20 cellular contexts compared by ENCODE assay signal in the genomic region with DNA sequence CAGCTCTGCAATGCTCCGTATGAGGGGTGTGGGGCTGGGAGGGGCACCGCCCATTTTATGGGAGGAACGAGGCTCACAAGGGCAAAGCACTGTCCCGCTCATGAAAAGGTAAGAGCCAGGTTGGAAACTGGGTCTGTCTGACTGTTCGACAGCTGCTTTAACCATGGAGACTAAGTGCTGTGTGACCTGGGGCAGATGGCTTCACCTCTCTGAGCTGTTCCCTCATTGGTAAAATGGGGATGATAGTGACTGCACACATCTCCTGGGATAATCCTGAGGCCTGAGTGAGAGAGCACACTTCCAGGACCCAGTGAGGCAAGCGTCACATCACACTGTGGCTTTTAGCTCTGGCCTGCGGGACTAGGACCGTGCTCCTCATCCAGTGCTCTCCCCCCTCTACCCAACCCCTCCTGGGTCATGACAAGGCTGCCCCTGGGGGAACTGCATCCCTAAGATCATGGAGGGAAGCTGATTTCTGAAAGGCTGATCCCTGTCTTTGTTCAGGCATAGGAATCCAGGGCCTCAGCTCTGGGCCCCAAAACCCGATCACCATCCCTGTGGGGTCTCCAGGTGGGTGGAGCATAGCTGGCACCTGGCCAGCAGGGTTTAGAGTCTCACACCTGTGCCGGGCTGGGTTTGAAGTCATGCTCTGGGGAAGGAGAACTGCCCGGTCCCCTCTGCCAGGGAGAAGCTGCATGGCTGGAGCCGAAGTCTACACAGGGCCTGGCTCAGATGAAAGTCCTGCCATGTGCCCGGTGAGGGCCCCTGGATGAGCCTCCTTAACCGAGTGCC. TPM values are rescaled to one million over a fixed set of nuclear protein-coding genes. Genes with fewer than 3 reads are reported as not detected.
DNase-seq lines count a peak whose midpoint lies in the region; ATAC-seq, FAIRE-seq and TF ChIP-seq lines count a peak whose summit lies in the region.
"Had no signal": no experiment of that assay in that cellular context is flagged by ENCODE, and none has a peak within 500 bp of the region (broad histone marks: within the 10 kb centered on the region; RNA-seq: fewer than 3 reads in every experiment).

No MANE protein-coding gene starts in this region.

- no peak overlapping the region for H3K56ac ChIP-seq in H1 (replicated peaks; ENCODE audit: insufficient read length, low read depth, low read length)

- no peak overlapping the region for H3K4me2 ChIP-seq in H1 (ENCODE audit: insufficient read depth in 1 of 2, low read depth in 2 of 2, low read length in 2 of 2)
- H3K4me2 ChIP-seq: BLaER1 had no signal

- intact Hi-C loops in Panc1 (cut with micrococcal nuclease; ENCODE audit: unreplicated experiment) (no loop called here), colonic mucosa (cut with DNase I) (no loop called here)

- H3K9me3 ChIP-seq in Panc1 (ENCODE audit: control insufficient read depth, insufficient read depth, low read depth, low read length) = no peaks in the 10 kb centered on the region
- peaks cover 4 to 5% of the 10 kb centered on the region in 2 experiments; a peak in 3 of 4 replicates for H3K9me3 ChIP-seq in H1 (ENCODE audit: insufficient read depth in 2 of 2, low read depth in 1 of 2, low read length in 1 of 2)
- H3K9me3 ChIP-seq in colonic mucosa = no peaks in the 10 kb centered on the region
- H3K9me3 ChIP-seq in small intestine (ENCODE audit: control insufficient read depth, low read depth) = no peaks in the 10 kb centered on the region
- H3K9me3 ChIP-seq: BLaER1 had no signal

- H3K23me2 ChIP-seq in H1 (ENCODE audit: low read depth, low read length) = no peaks in the 10 kb centered on the region

- H4K20me1 ChIP-seq in H1 (replicated peaks in 1 of 2; ENCODE audit: control insufficient read depth in 1 of 2, insufficient read depth in 2 of 2, low read length in 2 of 2) = no peaks in the 10 kb centered on the region
- H4K20me1 ChIP-seq: BLaER1 had no signal

- H3K27me3 ChIP-seq in H7 (ENCODE audit: control insufficient read depth, insufficient read depth, low read length) (no peaks in the 10 kb centered on the region), Panc1 (ENCODE audit: control insufficient read depth, insufficient read depth, low read length) (no peaks in the 10 kb centered on the region), H1 (replicated peaks in 1 of 4; ENCODE audit: control insufficient read depth in 3 of 4, extremely low read depth in 1 of 4, insufficient read depth in 3 of 4, low read length in 3 of 4) (no peaks in the 10 kb centered on the region; a peak in 1 of 7 replicates), colonic mucosa (no peaks in the 10 kb centered on the region), small intestine (ENCODE audit: control insufficient read depth in 2 of 2, insufficient read depth in 2 of 2, low read length in 2 of 2) (no peaks in the 10 kb centered on the region)
- H3K27me3 ChIP-seq: BLaER1 had no signal

- no peaks in the 10 kb centered on the region for H3K4me1 ChIP-seq in Panc1 (ENCODE audit: control insufficient read depth, insufficient read depth, low read length)
- H3K4me1 ChIP-seq in H1 (replicated peaks in 1 of 4; ENCODE audit: control insufficient read depth in 3 of 4, insufficient read depth in 4 of 4, low read length in 3 of 4) = peaks cover 0 to 5% (median 0%) of the 10 kb centered on the region in 4 experiments; a peak in 3 of 7 replicates
- no peaks in the 10 kb centered on the region for H3K4me1 ChIP-seq in colonic mucosa
- no peaks in the 10 kb centered on the region for H3K4me1 ChIP-seq in small intestine (ENCODE audit: control insufficient read depth in 2 of 2, insufficient read depth in 1 of 2, low read depth in 1 of 2, low read length in 1 of 2)
- H3K4me1 ChIP-seq: BLaER1 had no signal

- no peaks in the 10 kb centered on the region for H3K79me2 ChIP-seq in H1 (ENCODE audit: control insufficient read depth in 1 of 2, insufficient read depth in 2 of 2, low read length in 2 of 2)

- BruUV-seq in Panc1 (replicated peaks; lab: Mats Ljungman, UMichigan) = no TSS peak

- no peak overlapping the region for H3K4ac ChIP-seq in H1 (replicated peaks; ENCODE audit: insufficient read length, low read depth, low read length)

- TF ChIP-seq CTCF in Panc1 (IDR thresholded peaks at IDR 0.05) (no peak), H1 (IDR thresholded peaks at IDR 0.05; ENCODE audit: control extremely low read depth in 1 of 3, insufficient read depth in 1 of 3, low read depth in 1 of 3, low read length in 3 of 3) (no peak), colonic mucosa (IDR thresholded peaks at IDR 0.05) (no peak)

- peak overlapping the region; percentile 19; the same call in 1 of the 2 replicates for H2BK15ac ChIP-seq in H1 (ENCODE audit: low read length)

- CTCF ChIA-PET in Panc1 (lab: Charles Lee) (interaction anchor here (0.5 to 1.0 kb wide), 2 partner anchors 79 to 613 kb away, joined by 4 to 6 read pairs; no protein-coding TSS in a partner anchor), H1 (lab: Charles Lee; ENCODE audit: partially characterized antibody) (interaction anchor here (0.6 to 9.5 kb wide), 28 partner anchors 9 to 1038 kb away, joined by 3 to 197 read pairs (median 3); a partner anchor contains a TSS)

- H2BK20ac ChIP-seq in H1 (ENCODE audit: low read length) = no peak overlapping the region

- H3K9ac ChIP-seq in H1 (replicated peaks in 1 of 4; ENCODE audit: extremely low read depth in 1 of 4, low read depth in 3 of 4, low read length in 3 of 4) (no peak overlapping the region), colonic mucosa (ENCODE audit: low read depth in 2 of 2, low read length in 2 of 2) (no peak overlapping the region)
- H3K9ac ChIP-seq: BLaER1 had no signal

- no peak overlapping the region for H4K5ac ChIP-seq in H1 (ENCODE audit: insufficient read length, low read depth, low read length)

- H3K36me3 ChIP-seq in H7 (replicated peaks; ENCODE audit: control insufficient read depth, insufficient read depth, low read length) (no peaks in the 10 kb centered on the region), Panc1 (ENCODE audit: control insufficient read depth, insufficient read depth, low read length) (no peaks in the 10 kb centered on the region), H1 (ENCODE audit: control insufficient read depth in 2 of 4, insufficient read depth in 4 of 4, low read length in 3 of 4) (no peaks in the 10 kb centered on the region), colonic mucosa (no peaks in the 10 kb centered on the region), small intestine (ENCODE audit: control insufficient read depth in 2 of 2, insufficient read depth in 2 of 2, low read length in 2 of 2) (no peaks in the 10 kb centered on the region)
- H3K36me3 ChIP-seq: BLaER1 had no signal

- no peak overlapping the region for H2BK12ac ChIP-seq in H1 (ENCODE audit: low read depth, low read length)

- H4K91ac ChIP-seq in H1 (replicated peaks; ENCODE audit: insufficient read length, low read length) = no peak overlapping the region

- DNase-seq in H7 (peak; percentile 51), Panc1 (ENCODE audit: low read depth, low spot score) (no peak), H1 (ENCODE audit: low read depth in 1 of 2, low spot score in 2 of 2) (no peak), colonic mucosa (no peak), HuH-7 (ENCODE audit: low spot score) (no peak), small intestine (no peak)
- DNase-seq: CD4-positive, alpha-beta memory T cell; DMS153; DMS79; GF-D8; HCEC 1CT; HFFc6 had no signal

- no peak overlapping the region for H3K27ac ChIP-seq in Panc1 (ENCODE audit: low read length)
- no peak overlapping the region; the same call in 1 of the 2 replicates for H3K27ac ChIP-seq in H1 (ENCODE audit: low read depth, low read length)
- no peak overlapping the region for H3K27ac ChIP-seq in colonic mucosa
- H3K27ac ChIP-seq in small intestine (ENCODE audit: low read depth in 1 of 2, low read length in 1 of 2) = no peak overlapping the region
- H3K27ac ChIP-seq: BLaER1 had no signal

- no peak for TF ChIP-seq EP300 in H1 (IDR thresholded peaks at IDR 0.05; ENCODE audit: borderline replicate concordance in 1 of 2, low read depth in 2 of 2, low read length in 2 of 2)

- no peak for TF ChIP-seq POLR2A in H1 (IDR thresholded peaks at IDR 0.05; ENCODE audit: control extremely low read depth in 1 of 2, low read depth in 2 of 2, low read length in 2 of 2)

- FAIRE-seq in H1 (lab: Jason Lieb, UNC) (no peak), small intestine (lab: Jason Lieb, UNC) (no peak)
- FAIRE-seq: GM19239 had no signal

- no peak for TF ChIP-seq RAD21 in H1 (IDR thresholded peaks at IDR 0.05 in 1 of 2, conservative IDR thresholded peaks at IDR 0.05 in 1 of 2; ENCODE audit: low read depth in 2 of 2, low read length in 2 of 2)

- no peak overlapping the region for H4K8ac ChIP-seq in H1 (ENCODE audit: extremely low read depth, insufficient read depth, low read length)

- H2AFZ ChIP-seq in H1 (ENCODE audit: low read length) = no peak overlapping the region

- 88% methylated on average over 13 of the region's 14 CpGs; no CpG with 5 or more reads in 1 of the 2 experiments for WGBS in H1 (ENCODE audit: extremely low coverage in 1 of 2, insufficient coverage in 1 of 2, insufficient read length in 1 of 2, insufficient replicate concordance in 2 of 2, low coverage in 1 of 2, low lambda C conversion rate in 2 of 2, missing lambda C conversion rate in 1 of 2), 2 experiments
- WGBS in small intestine, 3 donors = 54 to 71% (median 59%) methylated on average over 14 of the region's 14 CpGs

- H2BK5ac ChIP-seq in H1 (ENCODE audit: low read depth, low read length) = no peak overlapping the region

- in situ Hi-C loops in Panc1 (cut with HindIII; ENCODE audit: low pct_unique_long_range_greater_than_20kb, low sequenced_read_pairs) = no loop called here

- no peak overlapping the region for H3K23ac ChIP-seq in H1 (ENCODE audit: insufficient read length)

- no peak overlapping the region for H2AK5ac ChIP-seq in H1 (ENCODE audit: low read depth, low read length)

- H3K4me3 ChIP-seq in H7 (ENCODE audit: insufficient read depth, low read depth, low read length) (no peak overlapping the region), Panc1 (ENCODE audit: low read depth in 2 of 2, low read length in 2 of 2) (no peak overlapping the region), H1 (ENCODE audit: extremely low read depth in 1 of 4, insufficient read depth in 2 of 4, low read depth in 3 of 4, low read length in 4 of 4) (no peak overlapping the region), colonic mucosa (no peak overlapping the region), small intestine (ENCODE audit: low read depth in 1 of 2, low read length in 2 of 2) (no peak overlapping the region)
- H3K4me3 ChIP-seq: BLaER1 had no signal

- no peaks in the 10 kb centered on the region for H3K79me1 ChIP-seq in H1 (ENCODE audit: low read depth, low read length)

- no peak overlapping the region for H3K18ac ChIP-seq in H1 (ENCODE audit: extremely low read depth, low read length)

- POLR2A ChIA-PET in Panc1 (lab: Charles Lee) (interaction anchor here (0.5 kb wide), 1 partner anchor 894 kb away, joined by 3 read pairs; a partner anchor contains a TSS), H1 (lab: Charles Lee; ENCODE audit: partially characterized antibody) (interaction anchor here (0.7 to 1.3 kb wide), 6 partner anchors 11 to 97 kb away, joined by 3 to 6 read pairs (median 3); a partner anchor contains a TSS)

- H3K14ac ChIP-seq in H1 (ENCODE audit: insufficient read length) = no peak overlapping the region

- ATAC-seq in Panc1 (peak; percentile 21; the same call in 1 of the 2 replicates), HG02763 (IDR thresholded peaks at IDR 0.05; ENCODE audit: unreplicated experiment) (no peak)

- H2BK120ac ChIP-seq in H1 (replicated peaks; ENCODE audit: low read depth, low read length) = no peak overlapping the region

RNA-seq across cellular contexts. Expression of a gene that starts 21.3 kb away (rescaled TPM):
- total RNA-seq in H7 (2014; rRNA removed; shearing (Covaris generic)) = 0.15 TPM in 1 of 2 replicates, not detected in the other
- total RNA-seq in Panc1 (2021; ENCODE audit: unreplicated experiment) (not detected), colonic mucosa (not detected)
- not detected for polyA plus RNA-seq in Panc1 (2012; ENCODE audit: insufficient read length)
- not detected in 2 replicates for total RNA-seq in H1 (2021; fragmentation: NEBNext Ultra II Directional; extraction: Animal tissue kit (Norgen Biotek cat#: 25700))
- polyA plus RNA-seq in H1 (2011; rRNA removed) (0.19 TPM in 1 of 2 replicates, not detected in the other), small intestine (not detected)
- not detected for polyA plus RNA-seq in H1 (2011; cell fraction: cytosol; rRNA removed)
- not detected for polyA plus RNA-seq in H1 (2011; cell fraction: nucleus; rRNA removed)
- polyA plus RNA-seq in H1 (2012, experiment 1 of 2) = not detected in 4 replicates
- polyA plus RNA-seq in H1 (2012, experiment 2 of 2) = not detected
- polyA plus RNA-seq in H1 (2013, experiment 1 of 2) = 0.12 TPM
- 0.06 TPM for polyA plus RNA-seq in H1 (2013, experiment 2 of 2)
- not detected in 2 replicates for polyA minus RNA-seq in H1 (2011; rRNA and poly(A)+ RNA removed)
- polyA minus RNA-seq in H1 (2011; cell fraction: cytosol; rRNA and poly(A)+ RNA removed) = not detected
- not detected for polyA minus RNA-seq in H1 (2011; cell fraction: nucleus; rRNA and poly(A)+ RNA removed)
- total RNA-seq: A673; CD4-positive, alpha-beta memory T cell; Daoy; H4; HFFc6 had no signal
- polyA plus RNA-seq: AG04450; CD14-positive monocyte; CD4-positive, alpha-beta memory T cell had no signal

RNA-seq across cellular contexts. Expression of a gene that starts 22.8 kb away (rescaled TPM):
- total RNA-seq in H7 (2014; rRNA removed; shearing (Covaris generic)) = 11.8 and 15.9 TPM in 2 replicates
- not detected for total RNA-seq in Panc1 (2021; ENCODE audit: unreplicated experiment)
- polyA plus RNA-seq in Panc1 (2012; ENCODE audit: insufficient read length) = not detected
- 2.0 TPM in 2 replicates for total RNA-seq in H1 (2021; fragmentation: NEBNext Ultra II Directional; extraction: Animal tissue kit (Norgen Biotek cat#: 25700))
- polyA plus RNA-seq in H1 (2011; rRNA removed) = 0.57 and 1.3 TPM in 2 replicates
- 0.93 TPM for polyA plus RNA-seq in H1 (2011; cell fraction: cytosol; rRNA removed)
- 0.84 TPM for polyA plus RNA-seq in H1 (2011; cell fraction: nucleus; rRNA removed)
- polyA plus RNA-seq in H1 (2012, experiment 1 of 2) = 0.17 to 0.68 TPM (median 0.49 TPM) in 4 replicates
- 0.14 TPM for polyA plus RNA-seq in H1 (2012, experiment 2 of 2)
- polyA plus RNA-seq in H1 (2013, experiment 1 of 2) = 1.5 TPM
- 1.8 TPM for polyA plus RNA-seq in H1 (2013, experiment 2 of 2)
- polyA minus RNA-seq in H1 (2011; rRNA and poly(A)+ RNA removed) = 0.15 and 0.69 TPM in 2 replicates
- polyA minus RNA-seq in H1 (2011; cell fraction: cytosol; rRNA and poly(A)+ RNA removed) = 2.5 TPM
- 2.4 TPM for polyA minus RNA-seq in H1 (2011; cell fraction: nucleus; rRNA and poly(A)+ RNA removed)
- not detected for total RNA-seq in colonic mucosa
- under 1 TPM in 1 of 3 donors, not detected in 2; 0.01 TPM for polyA plus RNA-seq in small intestine
- total RNA-seq: A673; CD4-positive, alpha-beta memory T cell; Daoy; HFFc6 had no signal
- polyA plus RNA-seq: AG04450; CD14-positive monocyte; CD4-positive, alpha-beta memory T cell had no signal
